In genomic region chr2:10971855-10972348, GRCh38 we compare ENCODE assay signal across 20 cellular contexts.
DNase-seq lines count a peak whose midpoint lies in the region; ATAC-seq and TF ChIP-seq lines count a peak whose summit lies in the region.
"Had no signal": no experiment of that assay in that cellular context is flagged by ENCODE, and none has a peak within 500 bp of the region (broad histone marks: within the 10 kb centered on the region; RNA-seq: fewer than 3 reads in every experiment).

No MANE protein-coding gene starts in this region.

- peaks cover 28% of the 10 kb centered on the region for H3K4me1 Mint-ChIP-seq in glutamatergic neuron (ENCODE audit: low read depth, unreplicated experiment)
- peaks cover 0 to under 1% of the 10 kb centered on the region in 2 donors for H3K4me1 Mint-ChIP-seq in effector memory CD8-positive, alpha-beta T cell (ENCODE audit: low read depth in 2 of 2)

- peaks cover 3% of the 10 kb centered on the region for H3K27me3 Mint-ChIP-seq in glutamatergic neuron (ENCODE audit: unreplicated experiment)
- peaks cover 63 to 81% of the 10 kb centered on the region in 2 donors for H3K27me3 Mint-ChIP-seq in effector memory CD8-positive, alpha-beta T cell

- DNase-seq in activated effector memory CD4-positive, alpha-beta T cell treated with anti-CD3 and anti-CD28 coated beads, Interleukin-2, amount 50 U/mL, for 16 hours: peak; percentile 46
- DNase-seq in activated effector memory CD4-positive, alpha-beta T cell treated with Interleukin-2 at 50 U/mL for 16 hours: no peak
- DNase-seq in OCI-M1 (lab: John Stamatoyannopoulos, UW) (peak; percentile 4), glutamatergic neuron (peak; percentile 40), DMS53 (lab: John Stamatoyannopoulos, UW) (no peak), NCI-H1930 (lab: John Stamatoyannopoulos, UW) (no peak)
- no peak for DNase-seq in effector memory CD8-positive, alpha-beta T cell
- DNase-seq: activated T-cell treated with anti-CD3 and anti-CD28 coated beads, Interleukin-2, amount 50 U/mL, for 72 hours; DMS153; gastrocnemius medialis; Karpas-422; lower lobe of right lung; NCI-H1105; NCI-H748 treated with DMSO at 0.1 percent for 48 hours; occipital lobe; stimulated activated CD8-positive, alpha-beta memory T cell treated with anti-CD3 and anti-CD28 coated beads, Interleukin-4, amount 100 ng/mL, for 48 hours; T-helper 9 cell had no signal

- TF ChIP-seq CTCF in glutamatergic neuron (IDR thresholded peaks at IDR 0.05; ENCODE audit: partially characterized antibody, unreplicated experiment): no peak

- no peaks in the 10 kb centered on the region for H3K9me3 Mint-ChIP-seq in glutamatergic neuron (ENCODE audit: unreplicated experiment)
- no peaks in the 10 kb centered on the region for H3K9me3 Mint-ChIP-seq in effector memory CD8-positive, alpha-beta T cell
- H3K9me3 Mint-ChIP-seq: activated naive CD4-positive, alpha-beta T cell treated with anti-CD3 and anti-CD28 coated beads, Interleukin-2, amount 50 U/mL, for 72 hours; activated T-cell treated with anti-CD3 and anti-CD28 coated beads, Interleukin-2, amount 50 U/mL, for 72 hours had no signal

- no peaks in the 10 kb centered on the region for H3K36me3 Mint-ChIP-seq in glutamatergic neuron (ENCODE audit: unreplicated experiment)
- peaks cover 4% of the 10 kb centered on the region for H3K36me3 Mint-ChIP-seq in effector memory CD8-positive, alpha-beta T cell (ENCODE audit: insufficient read depth)
- H3K36me3 Mint-ChIP-seq: activated naive CD4-positive, alpha-beta T cell treated with anti-CD3 and anti-CD28 coated beads, Interleukin-2, amount 50 U/mL, for 72 hours had no signal

- no peak overlapping the region for H3K4me3 Mint-ChIP-seq in glutamatergic neuron (ENCODE audit: unreplicated experiment)
- no peak overlapping the region for H3K4me3 Mint-ChIP-seq in effector memory CD8-positive, alpha-beta T cell
- H3K4me3 Mint-ChIP-seq: activated T-cell treated with anti-CD3 and anti-CD28 coated beads, Interleukin-2, amount 50 U/mL, for 72 hours had no signal

- ATAC-seq in GM19467 (IDR thresholded peaks at IDR 0.05; ENCODE audit: unreplicated experiment): no peak
- ATAC-seq in effector memory CD8-positive, alpha-beta T cell (replicated peaks): no peak
- ATAC-seq: activated CD4-positive, CD25-positive, alpha-beta regulatory T cell treated with anti-CD3 and anti-CD28 coated beads, Interleukin-2, amount 50 U/mL, for 24 hours; activated naive CD4-positive, alpha-beta T cell treated with anti-CD3 and anti-CD28 coated beads, Interleukin-2, amount 50 U/mL, for 72 hours; activated T-cell treated with anti-CD3 and anti-CD28 coated beads, Interleukin-2, amount 50 U/mL, for 72 hours; gastrocnemius medialis; lower lobe of right lung had no signal

- no peak overlapping the region for H3K27ac Mint-ChIP-seq in glutamatergic neuron (ENCODE audit: unreplicated experiment)
- no peak overlapping the region for H3K27ac Mint-ChIP-seq in effector memory CD8-positive, alpha-beta T cell
- H3K27ac Mint-ChIP-seq: activated naive CD4-positive, alpha-beta T cell treated with anti-CD3 and anti-CD28 coated beads, Interleukin-2, amount 50 U/mL, for 72 hours; activated T-cell treated with anti-CD3 and anti-CD28 coated beads, Interleukin-2, amount 50 U/mL, for 72 hours had no signal

Comparison
In these comparisons a context has a peak if more than half of its experiments do, and no peak if none do; other contexts are left out.
1. DNase-seq: peak in activated effector memory CD4-positive, alpha-beta T cell treated with anti-CD3 and anti-CD28 coated beads, Interleukin-2, amount 50 U/mL, for 16 hours (single experiment), OCI-M1 (single experiment) and glutamatergic neuron (single experiment); none in activated effector memory CD4-positive, alpha-beta T cell treated with Interleukin-2 at 50 U/mL for 16 hours (single experiment), DMS53 (single experiment), effector memory CD8-positive, alpha-beta T cell (0 of 3) and NCI-H1930 (0 of 2).